11 cellular contexts compared by ENCODE assay signal in genomic region chr3:60742606-60743145, GRCh38.
DNase-seq lines count a peak whose midpoint lies in the region; ATAC-seq and TF ChIP-seq lines count a peak whose summit lies in the region.
"Had no signal": no experiment of that assay in that cellular context is flagged by ENCODE, and none has a peak within 500 bp of the region (broad histone marks: within the 10 kb centered on the region; RNA-seq: fewer than 3 reads in every experiment).

No MANE protein-coding gene starts in this region.

- BruUV-seq in Panc1 (replicated peaks; lab: Mats Ljungman, UMichigan) = no TSS peak

- POLR2A ChIA-PET in Panc1 (lab: Charles Lee) = no interaction called here

- H3K79me2 ChIP-seq in osteoblast (ENCODE audit: insufficient read depth, low read length) = no peaks in the 10 kb centered on the region

- CTCF ChIA-PET in Panc1 (lab: Charles Lee) = no interaction called here

- no peaks in the 10 kb centered on the region for H4K20me1 ChIP-seq in osteoblast (ENCODE audit: insufficient read depth, low read length)

- TF ChIP-seq CTCF in Panc1 (IDR thresholded peaks at IDR 0.05) = peak; percentile 38; the same call in 1 of the 2 replicates
- peak; percentile 12 for TF ChIP-seq CTCF in fibroblast of pulmonary artery (IDR thresholded peaks at IDR 0.05; ENCODE audit: low read length, missing control alignments)
- TF ChIP-seq CTCF in osteoblast (IDR thresholded peaks at IDR 0.05; ENCODE audit: extremely low read depth, low read depth, low read length) = peak; percentile 40

- H3K4me1 ChIP-seq in Panc1 (ENCODE audit: control insufficient read depth, insufficient read depth, low read length) (no peaks in the 10 kb centered on the region), osteoblast (ENCODE audit: insufficient read depth, low read length) (peaks cover 22% of the 10 kb centered on the region)
- H3K4me1 ChIP-seq: prostate gland had no signal

- no peak overlapping the region for H3K27ac Mint-ChIP-seq in activated CD4-positive, alpha-beta T cell treated with anti-CD3 and anti-CD28 coated beads, Interleukin-2, amount 10 ng/mL, durations not matched to agents 24 days and 14 days
- H3K27ac Mint-ChIP-seq: activated CD4-positive, alpha-beta memory T cell treated with anti-CD3 and anti-CD28 coated beads, Interleukin-2, amount 10 ng/mL, durations not matched to agents 7 days and 5 days; stimulated activated naive B cell treated with anti-CD40 and anti-IgM and Interleukin-4, amounts not matched to agents 10 μg/mL and 1 μg/mL and 100 μg/mL, for 72 hours had no signal

- no peak for ATAC-seq in Panc1
- no peak for ATAC-seq in GM18873 (IDR thresholded peaks at IDR 0.05; ENCODE audit: low FRiP score, unreplicated experiment)
- ATAC-seq in HG02970 (IDR thresholded peaks at IDR 0.05; ENCODE audit: low FRiP score, unreplicated experiment) = no peak
- ATAC-seq in HG03571 (IDR thresholded peaks at IDR 0.05; ENCODE audit: unreplicated experiment) = no peak
- ATAC-seq: stimulated activated naive B cell treated with anti-CD40 and anti-IgM and Interleukin-4, amounts not matched to agents 10 μg/mL and 1 μg/mL and 100 μg/mL, for 72 hours had no signal

- H3K4me3 ChIP-seq in H7 (ENCODE audit: insufficient read depth, low read depth, low read length) = no peak overlapping the region
- H3K4me3 ChIP-seq in Panc1 (ENCODE audit: low read depth in 2 of 2, low read length in 2 of 2) = no peak overlapping the region
- H3K4me3 ChIP-seq in fibroblast of pulmonary artery (replicated peaks; ENCODE audit: low read depth, low read length) = no peak overlapping the region
- no peak overlapping the region for H3K4me3 ChIP-seq in osteoblast (ENCODE audit: insufficient read depth, low read length)
- H3K4me3 ChIP-seq: prostate gland had no signal

- no peak overlapping the region for H2AFZ ChIP-seq in osteoblast (ENCODE audit: low read length)

- no peak overlapping the region for H3K27ac ChIP-seq in Panc1 (ENCODE audit: low read length)
- no peak overlapping the region for H3K27ac ChIP-seq in osteoblast (ENCODE audit: low read depth, low read length)
- H3K27ac ChIP-seq: prostate gland had no signal

- peaks cover 2% of the 10 kb centered on the region for H3K4me1 Mint-ChIP-seq in activated CD4-positive, alpha-beta T cell treated with anti-CD3 and anti-CD28 coated beads, Interleukin-2, amount 10 ng/mL, durations not matched to agents 24 days and 14 days
- H3K4me1 Mint-ChIP-seq: activated CD4-positive, alpha-beta memory T cell treated with anti-CD3 and anti-CD28 coated beads, Interleukin-2, amount 10 ng/mL, durations not matched to agents 7 days and 5 days had no signal

- no peaks in the 10 kb centered on the region for H3K36me3 Mint-ChIP-seq in activated CD4-positive, alpha-beta T cell treated with anti-CD3 and anti-CD28 coated beads, Interleukin-2, amount 10 ng/mL, durations not matched to agents 24 days and 14 days (ENCODE audit: low read depth)
- H3K36me3 Mint-ChIP-seq: stimulated activated naive B cell treated with anti-CD40 and anti-IgM and Interleukin-4, amounts not matched to agents 10 μg/mL and 1 μg/mL and 100 μg/mL, for 72 hours had no signal

- H3K4me2 ChIP-seq in osteoblast (ENCODE audit: insufficient read depth, low read length) = peak overlapping the region; percentile 3

- intact Hi-C loops in Panc1 (cut with micrococcal nuclease; ENCODE audit: unreplicated experiment) = no loop called here
- intact Hi-C loops in activated CD4-positive, alpha-beta T cell treated with anti-CD3 and anti-CD28 coated beads, Interleukin-2, amount 10 ng/mL, durations not matched to agents 24 days and 14 days (cut with micrococcal nuclease) = no loop called here

- no peak overlapping the region for H3K4me3 Mint-ChIP-seq in activated CD4-positive, alpha-beta T cell treated with anti-CD3 and anti-CD28 coated beads, Interleukin-2, amount 10 ng/mL, durations not matched to agents 24 days and 14 days
- H3K4me3 Mint-ChIP-seq: activated CD4-positive, alpha-beta memory T cell treated with anti-CD3 and anti-CD28 coated beads, Interleukin-2, amount 10 ng/mL, durations not matched to agents 7 days and 5 days; stimulated activated naive B cell treated with anti-CD40 and anti-IgM and Interleukin-4, amounts not matched to agents 10 μg/mL and 1 μg/mL and 100 μg/mL, for 72 hours had no signal

- H3K27me3 Mint-ChIP-seq in activated CD4-positive, alpha-beta T cell treated with anti-CD3 and anti-CD28 coated beads, Interleukin-2, amount 10 ng/mL, durations not matched to agents 24 days and 14 days = no peaks in the 10 kb centered on the region
- H3K27me3 Mint-ChIP-seq: activated CD4-positive, alpha-beta memory T cell treated with anti-CD3 and anti-CD28 coated beads, Interleukin-2, amount 10 ng/mL, durations not matched to agents 7 days and 5 days; stimulated activated naive B cell treated with anti-CD40 and anti-IgM and Interleukin-4, amounts not matched to agents 10 μg/mL and 1 μg/mL and 100 μg/mL, for 72 hours had no signal

- peaks cover 6% of the 10 kb centered on the region for H3K27me3 ChIP-seq in H7 (ENCODE audit: control insufficient read depth, insufficient read depth, low read length)
- H3K27me3 ChIP-seq in Panc1 (ENCODE audit: control insufficient read depth, insufficient read depth, low read length) = no peaks in the 10 kb centered on the region
- no peaks in the 10 kb centered on the region for H3K27me3 ChIP-seq in osteoblast (ENCODE audit: insufficient read depth, low read length)

- peak; percentile 54 for DNase-seq in H7
- DNase-seq in Panc1 (ENCODE audit: low read depth, low spot score) = no peak
- DNase-seq in fibroblast of pulmonary artery (ENCODE audit: low read depth) = peak; percentile 17
- DNase-seq in osteoblast (ENCODE audit: insufficient read length, low spot score, missing footprints) = peak; percentile 44
- DNase-seq in activated CD4-positive, alpha-beta T cell treated with anti-CD3 and anti-CD28 coated beads, Interleukin-2, amount 10 ng/mL, durations not matched to agents 24 days and 14 days = no peak
- DNase-seq: activated CD4-positive, alpha-beta memory T cell treated with anti-CD3 and anti-CD28 coated beads, Interleukin-2, amount 10 ng/mL, durations not matched to agents 7 days and 5 days; stimulated activated naive B cell treated with anti-CD40 and anti-IgM and Interleukin-4, amounts not matched to agents 10 μg/mL and 1 μg/mL and 100 μg/mL, for 72 hours had no signal

- H3K9me3 ChIP-seq in Panc1 (ENCODE audit: control insufficient read depth, insufficient read depth, low read depth, low read length) = no peaks in the 10 kb centered on the region
- H3K9me3 ChIP-seq in osteoblast (ENCODE audit: low read depth, low read length) = no peaks in the 10 kb centered on the region
- H3K9me3 ChIP-seq: prostate gland had no signal

- in situ Hi-C loops in Panc1 (cut with HindIII; ENCODE audit: low pct_unique_long_range_greater_than_20kb, low sequenced_read_pairs) = no loop called here

- H3K36me3 ChIP-seq in H7 (replicated peaks; ENCODE audit: control insufficient read depth, insufficient read depth, low read length) = no peaks in the 10 kb centered on the region
- no peaks in the 10 kb centered on the region for H3K36me3 ChIP-seq in Panc1 (ENCODE audit: control insufficient read depth, insufficient read depth, low read length)
- no peaks in the 10 kb centered on the region for H3K36me3 ChIP-seq in osteoblast (ENCODE audit: insufficient read depth, low read length)
- H3K36me3 ChIP-seq: prostate gland had no signal

- peaks cover 3% of the 10 kb centered on the region for H3K9me3 Mint-ChIP-seq in activated CD4-positive, alpha-beta T cell treated with anti-CD3 and anti-CD28 coated beads, Interleukin-2, amount 10 ng/mL, durations not matched to agents 24 days and 14 days
- H3K9me3 Mint-ChIP-seq: stimulated activated naive B cell treated with anti-CD40 and anti-IgM and Interleukin-4, amounts not matched to agents 10 μg/mL and 1 μg/mL and 100 μg/mL, for 72 hours had no signal

Comparison
In these comparisons a context has a peak if more than half of its experiments do, and no peak if none do; other contexts are left out.
1. DNase-seq: peak in H7 (single experiment), fibroblast of pulmonary artery (single experiment) and osteoblast (single experiment); none in Panc1 (single experiment) and activated CD4-positive, alpha-beta T cell treated with anti-CD3 and anti-CD28 coated beads, Interleukin-2, amount 10 ng/mL, durations not matched to agents 24 days and 14 days (single experiment).
2. Peak in every context shown above with its lines, with median percentiles within 50 percentile points of each other: CTCF ChIP-seq.